Comparison of ENCODE assay signal across 8 cellular contexts in genomic region chr3:31448035-31448881, GRCh38.
A peak's percentile ranks its signal among the peaks of the same experiment; 100 is the strongest.
DNase-seq lines count a peak whose midpoint lies in the region; ATAC-seq lines count a peak whose summit lies in the region.

No MANE protein-coding gene starts in this region.

- H3K4me1 ChIP-seq in CD4-positive, CD25-positive, alpha-beta regulatory T cell (ENCODE audit: control insufficient read depth, insufficient read depth, low read length, poor library complexity, severe bottlenecking), result no peaks in the 10 kb centered on the region

- ATAC-seq in CD4-positive, CD25-positive, alpha-beta regulatory T cell (ENCODE audit: low read depth in 2 of 2), result no peak
- peak; percentile 68 for ATAC-seq in GM19035 (IDR thresholded peaks at IDR 0.05; ENCODE audit: unreplicated experiment)
- peak; percentile 55 for ATAC-seq in HG03520 (IDR thresholded peaks at IDR 0.05; ENCODE audit: unreplicated experiment)
- ATAC-seq in Right ventricle myocardium superior (ENCODE audit: poor library complexity), result no peak

- H3K36me3 ChIP-seq in CD4-positive, CD25-positive, alpha-beta regulatory T cell (ENCODE audit: control insufficient read depth, insufficient read depth, low read length), result no peaks in the 10 kb centered on the region

- H3K4me3 ChIP-seq in CD4-positive, CD25-positive, alpha-beta regulatory T cell (ENCODE audit: low read depth, low read length), result no peak overlapping the region

- no peaks in the 10 kb centered on the region for H3K27me3 ChIP-seq in CD4-positive, CD25-positive, alpha-beta regulatory T cell (ENCODE audit: control insufficient read depth, insufficient read depth, low read length)

- H3K4me1 Mint-ChIP-seq in CD4-positive, CD25-positive, alpha-beta regulatory T cell, result peaks cover 0 to 9% (median 3%) of the 10 kb centered on the region in 4 donors

- H3K9me3 Mint-ChIP-seq in CD4-positive, CD25-positive, alpha-beta regulatory T cell, result peaks cover 0 to 13% (median 0%) of the 10 kb centered on the region in 7 donors

- H3K36me3 Mint-ChIP-seq in CD4-positive, CD25-positive, alpha-beta regulatory T cell, result peaks cover 6% of the 10 kb centered on the region

- peak in 2 of 3 donors; percentile 16 to 53 for DNase-seq in CD4-positive, CD25-positive, alpha-beta regulatory T cell
- peak; percentile 31 to 46 for DNase-seq in activated T-cell treated with anti-CD3 and anti-CD28 coated beads, Interleukin-2, amount 50 U/mL, for 48 hours
- peak; percentile 50 for DNase-seq in kidney tubule cell (ENCODE audit: low spot score)
- DNase-seq in caudate nucleus (lab: John Stamatoyannopoulos, UW), result no peak
- no peak for DNase-seq in Right ventricle myocardium superior
- DNase-seq in NCI-H1436 (lab: John Stamatoyannopoulos, UW), result no peak

- intact Hi-C loops in Right ventricle myocardium superior (cut with DNase I), result no loop called here

- peak overlapping the region in 1 of 4 donors; percentile 63 for H3K4me3 Mint-ChIP-seq in CD4-positive, CD25-positive, alpha-beta regulatory T cell

- H3K27ac ChIP-seq in CD4-positive, CD25-positive, alpha-beta regulatory T cell (ENCODE audit: insufficient read depth, low read length, poor library complexity, severe bottlenecking), result no peak overlapping the region
- no peak overlapping the region for H3K27ac ChIP-seq in caudate nucleus (ENCODE audit: low read depth, low read length)

- H3K9me3 ChIP-seq in CD4-positive, CD25-positive, alpha-beta regulatory T cell (ENCODE audit: control insufficient read depth in 2 of 2, low read length in 2 of 2), result peaks cover 2 to 5% of the 10 kb centered on the region in 2 experiments

- no peaks in the 10 kb centered on the region for H3K27me3 Mint-ChIP-seq in CD4-positive, CD25-positive, alpha-beta regulatory T cell

- H3K27ac Mint-ChIP-seq in CD4-positive, CD25-positive, alpha-beta regulatory T cell, result no peak overlapping the region

Comparison
In these comparisons a context has a peak if more than half of its experiments do, and no peak if none do; other contexts are left out.
1. ATAC-seq: peak in GM19035 (single experiment) and HG03520 (single experiment); none in CD4-positive, CD25-positive, alpha-beta regulatory T cell (0 of 2) and Right ventricle myocardium superior (single experiment).
2. DNase-seq: peak in CD4-positive, CD25-positive, alpha-beta regulatory T cell (2 of 3), activated T-cell treated with anti-CD3 and anti-CD28 coated beads, Interleukin-2, amount 50 U/mL, for 48 hours (2 of 2) and kidney tubule cell (single experiment); none in caudate nucleus (0 of 61), Right ventricle myocardium superior (single experiment) and NCI-H1436 (single experiment).